ENCODE assay signal across 2 cellular contexts in the genomic region with DNA sequence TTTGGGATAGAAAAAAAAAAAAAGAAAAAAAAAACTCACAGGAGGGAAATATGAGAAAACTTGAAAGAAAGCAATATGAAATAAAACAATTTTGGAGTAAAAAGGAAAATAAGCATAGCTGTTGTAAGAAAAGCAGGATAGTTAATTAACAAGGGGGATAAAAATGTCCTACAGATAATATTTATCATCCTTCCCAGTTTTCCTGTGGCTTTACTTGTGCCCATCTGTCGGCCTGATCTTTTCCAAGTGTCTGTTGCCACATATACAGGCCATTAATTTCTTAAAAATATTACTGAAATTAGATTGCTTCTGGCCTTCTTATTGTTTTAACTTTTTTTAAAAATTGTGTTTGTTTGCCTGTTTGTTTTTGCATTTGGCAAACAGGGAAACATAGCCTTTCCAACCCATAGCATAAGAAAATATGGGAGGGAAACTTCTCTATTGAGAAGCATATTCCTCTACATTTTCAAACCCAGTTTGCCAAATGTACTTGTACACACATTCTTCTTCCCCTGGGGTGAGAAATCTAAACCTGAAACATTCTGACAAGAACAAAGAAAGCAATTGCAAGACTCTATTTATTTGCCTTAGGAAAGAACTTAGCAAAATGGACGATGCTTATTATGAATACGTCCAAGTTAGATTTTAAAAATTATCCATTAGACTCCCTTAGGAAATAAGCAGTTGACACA.
TF ChIP-seq lines count a peak whose summit lies in the region.

No MANE protein-coding gene starts in this region.

TF ChIP-seq in HCT116, 20 proteins besides CTCF, POLR2A, EP300 and RAD21 (continued from another document):
- TF ChIP-seq, protein P1, sequence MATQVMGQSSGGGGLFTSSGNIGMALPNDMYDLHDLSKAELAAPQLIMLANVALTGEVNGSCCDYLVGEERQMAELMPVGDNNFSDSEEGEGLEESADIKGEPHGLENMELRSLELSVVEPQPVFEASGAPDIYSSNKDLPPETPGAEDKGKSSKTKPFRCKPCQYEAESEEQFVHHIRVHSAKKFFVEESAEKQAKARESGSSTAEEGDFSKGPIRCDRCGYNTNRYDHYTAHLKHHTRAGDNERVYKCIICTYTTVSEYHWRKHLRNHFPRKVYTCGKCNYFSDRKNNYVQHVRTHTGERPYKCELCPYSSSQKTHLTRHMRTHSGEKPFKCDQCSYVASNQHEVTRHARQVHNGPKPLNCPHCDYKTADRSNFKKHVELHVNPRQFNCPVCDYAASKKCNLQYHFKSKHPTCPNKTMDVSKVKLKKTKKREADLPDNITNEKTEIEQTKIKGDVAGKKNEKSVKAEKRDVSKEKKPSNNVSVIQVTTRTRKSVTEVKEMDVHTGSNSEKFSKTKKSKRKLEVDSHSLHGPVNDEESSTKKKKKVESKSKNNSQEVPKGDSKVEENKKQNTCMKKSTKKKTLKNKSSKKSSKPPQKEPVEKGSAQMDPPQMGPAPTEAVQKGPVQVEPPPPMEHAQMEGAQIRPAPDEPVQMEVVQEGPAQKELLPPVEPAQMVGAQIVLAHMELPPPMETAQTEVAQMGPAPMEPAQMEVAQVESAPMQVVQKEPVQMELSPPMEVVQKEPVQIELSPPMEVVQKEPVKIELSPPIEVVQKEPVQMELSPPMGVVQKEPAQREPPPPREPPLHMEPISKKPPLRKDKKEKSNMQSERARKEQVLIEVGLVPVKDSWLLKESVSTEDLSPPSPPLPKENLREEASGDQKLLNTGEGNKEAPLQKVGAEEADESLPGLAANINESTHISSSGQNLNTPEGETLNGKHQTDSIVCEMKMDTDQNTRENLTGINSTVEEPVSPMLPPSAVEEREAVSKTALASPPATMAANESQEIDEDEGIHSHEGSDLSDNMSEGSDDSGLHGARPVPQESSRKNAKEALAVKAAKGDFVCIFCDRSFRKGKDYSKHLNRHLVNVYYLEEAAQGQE (IDR thresholded peaks at IDR 0.05; ENCODE audit: low read depth) = no peak
- TF ChIP-seq ELF1 (IDR thresholded peaks at IDR 0.05; ENCODE audit: borderline replicate concordance, low read depth) = no peak
- no peak for TF ChIP-seq ZFX (IDR thresholded peaks at IDR 0.05)

TF ChIP-seq in K562, 482 proteins besides CTCF, POLR2A, EP300 and RAD21 (continued from another document):
- TF ChIP-seq, protein P2, sequence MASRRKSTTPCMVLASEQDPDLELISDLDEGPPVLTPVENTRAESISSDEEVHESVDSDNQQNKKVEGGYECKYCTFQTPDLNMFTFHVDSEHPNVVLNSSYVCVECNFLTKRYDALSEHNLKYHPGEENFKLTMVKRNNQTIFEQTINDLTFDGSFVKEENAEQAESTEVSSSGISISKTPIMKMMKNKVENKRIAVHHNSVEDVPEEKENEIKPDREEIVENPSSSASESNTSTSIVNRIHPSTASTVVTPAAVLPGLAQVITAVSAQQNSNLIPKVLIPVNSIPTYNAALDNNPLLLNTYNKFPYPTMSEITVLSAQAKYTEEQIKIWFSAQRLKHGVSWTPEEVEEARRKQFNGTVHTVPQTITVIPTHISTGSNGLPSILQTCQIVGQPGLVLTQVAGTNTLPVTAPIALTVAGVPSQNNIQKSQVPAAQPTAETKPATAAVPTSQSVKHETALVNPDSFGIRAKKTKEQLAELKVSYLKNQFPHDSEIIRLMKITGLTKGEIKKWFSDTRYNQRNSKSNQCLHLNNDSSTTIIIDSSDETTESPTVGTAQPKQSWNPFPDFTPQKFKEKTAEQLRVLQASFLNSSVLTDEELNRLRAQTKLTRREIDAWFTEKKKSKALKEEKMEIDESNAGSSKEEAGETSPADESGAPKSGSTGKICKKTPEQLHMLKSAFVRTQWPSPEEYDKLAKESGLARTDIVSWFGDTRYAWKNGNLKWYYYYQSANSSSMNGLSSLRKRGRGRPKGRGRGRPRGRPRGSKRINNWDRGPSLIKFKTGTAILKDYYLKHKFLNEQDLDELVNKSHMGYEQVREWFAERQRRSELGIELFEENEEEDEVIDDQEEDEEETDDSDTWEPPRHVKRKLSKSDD (conservative IDR thresholded peaks at IDR 0.05; ENCODE audit: low read length) = no peak
- TF ChIP-seq CHD2 (IDR thresholded peaks at IDR 0.05; ENCODE audit: low read depth, low read length) = no peak
- TF ChIP-seq, protein P3, sequence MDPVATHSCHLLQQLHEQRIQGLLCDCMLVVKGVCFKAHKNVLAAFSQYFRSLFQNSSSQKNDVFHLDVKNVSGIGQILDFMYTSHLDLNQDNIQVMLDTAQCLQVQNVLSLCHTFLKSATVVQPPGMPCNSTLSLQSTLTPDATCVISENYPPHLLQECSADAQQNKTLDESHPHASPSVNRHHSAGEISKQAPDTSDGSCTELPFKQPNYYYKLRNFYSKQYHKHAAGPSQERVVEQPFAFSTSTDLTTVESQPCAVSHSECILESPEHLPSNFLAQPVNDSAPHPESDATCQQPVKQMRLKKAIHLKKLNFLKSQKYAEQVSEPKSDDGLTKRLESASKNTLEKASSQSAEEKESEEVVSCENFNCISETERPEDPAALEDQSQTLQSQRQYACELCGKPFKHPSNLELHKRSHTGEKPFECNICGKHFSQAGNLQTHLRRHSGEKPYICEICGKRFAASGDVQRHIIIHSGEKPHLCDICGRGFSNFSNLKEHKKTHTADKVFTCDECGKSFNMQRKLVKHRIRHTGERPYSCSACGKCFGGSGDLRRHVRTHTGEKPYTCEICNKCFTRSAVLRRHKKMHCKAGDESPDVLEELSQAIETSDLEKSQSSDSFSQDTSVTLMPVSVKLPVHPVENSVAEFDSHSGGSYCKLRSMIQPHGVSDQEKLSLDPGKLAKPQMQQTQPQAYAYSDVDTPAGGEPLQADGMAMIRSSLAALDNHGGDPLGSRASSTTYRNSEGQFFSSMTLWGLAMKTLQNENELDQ (CRISPR knock-in tag; IDR thresholded peaks at IDR 0.05; ENCODE audit: borderline replicate concordance) = no peak
- TF ChIP-seq TAF9B (IDR thresholded peaks at IDR 0.05; ENCODE audit: partially characterized antibody) = no peak
- no peak for TF ChIP-seq ZNF785 (CRISPR knock-in tag; IDR thresholded peaks at IDR 0.05)
- no peak for TF ChIP-seq GABPB2 (CRISPR knock-in tag; conservative IDR thresholded peaks at IDR 0.05)
- TF ChIP-seq, protein P4, sequence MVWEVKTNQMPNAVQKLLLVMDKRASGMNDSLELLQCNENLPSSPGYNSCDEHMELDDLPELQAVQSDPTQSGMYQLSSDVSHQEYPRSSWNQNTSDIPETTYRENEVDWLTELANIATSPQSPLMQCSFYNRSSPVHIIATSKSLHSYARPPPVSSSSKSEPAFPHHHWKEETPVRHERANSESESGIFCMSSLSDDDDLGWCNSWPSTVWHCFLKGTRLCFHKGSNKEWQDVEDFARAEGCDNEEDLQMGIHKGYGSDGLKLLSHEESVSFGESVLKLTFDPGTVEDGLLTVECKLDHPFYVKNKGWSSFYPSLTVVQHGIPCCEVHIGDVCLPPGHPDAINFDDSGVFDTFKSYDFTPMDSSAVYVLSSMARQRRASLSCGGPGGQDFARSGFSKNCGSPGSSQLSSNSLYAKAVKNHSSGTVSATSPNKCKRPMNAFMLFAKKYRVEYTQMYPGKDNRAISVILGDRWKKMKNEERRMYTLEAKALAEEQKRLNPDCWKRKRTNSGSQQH (CRISPR knock-in tag; IDR thresholded peaks at IDR 0.05) = no peak
- no peak for TF ChIP-seq ZNF324 (CRISPR knock-in tag; IDR thresholded peaks at IDR 0.05)
- TF ChIP-seq, protein P5, sequence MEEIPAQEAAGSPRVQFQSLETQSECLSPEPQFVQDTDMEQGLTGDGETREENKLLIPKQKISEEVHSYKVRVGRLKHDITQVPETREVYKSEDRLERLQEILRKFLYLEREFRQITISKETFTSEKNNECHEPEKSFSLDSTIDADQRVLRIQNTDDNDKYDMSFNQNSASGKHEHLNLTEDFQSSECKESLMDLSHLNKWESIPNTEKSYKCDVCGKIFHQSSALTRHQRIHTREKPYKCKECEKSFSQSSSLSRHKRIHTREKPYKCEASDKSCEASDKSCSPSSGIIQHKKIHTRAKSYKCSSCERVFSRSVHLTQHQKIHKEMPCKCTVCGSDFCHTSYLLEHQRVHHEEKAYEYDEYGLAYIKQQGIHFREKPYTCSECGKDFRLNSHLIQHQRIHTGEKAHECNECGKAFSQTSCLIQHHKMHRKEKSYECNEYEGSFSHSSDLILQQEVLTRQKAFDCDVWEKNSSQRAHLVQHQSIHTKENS (CRISPR knock-in tag; IDR thresholded peaks at IDR 0.05) = no peak
- TF ChIP-seq DNMT1 (IDR thresholded peaks at IDR 0.05) = no peak
- no peak for TF ChIP-seq ZNF436 (CRISPR knock-in tag; IDR thresholded peaks at IDR 0.05)
- no peak for TF ChIP-seq ZNF184 (CRISPR knock-in tag; IDR thresholded peaks at IDR 0.05)
- no peak for TF ChIP-seq E2F3 (CRISPR knock-in tag; IDR thresholded peaks at IDR 0.05)
